ENCODE assay signal across 17 cellular contexts in the genomic region with DNA sequence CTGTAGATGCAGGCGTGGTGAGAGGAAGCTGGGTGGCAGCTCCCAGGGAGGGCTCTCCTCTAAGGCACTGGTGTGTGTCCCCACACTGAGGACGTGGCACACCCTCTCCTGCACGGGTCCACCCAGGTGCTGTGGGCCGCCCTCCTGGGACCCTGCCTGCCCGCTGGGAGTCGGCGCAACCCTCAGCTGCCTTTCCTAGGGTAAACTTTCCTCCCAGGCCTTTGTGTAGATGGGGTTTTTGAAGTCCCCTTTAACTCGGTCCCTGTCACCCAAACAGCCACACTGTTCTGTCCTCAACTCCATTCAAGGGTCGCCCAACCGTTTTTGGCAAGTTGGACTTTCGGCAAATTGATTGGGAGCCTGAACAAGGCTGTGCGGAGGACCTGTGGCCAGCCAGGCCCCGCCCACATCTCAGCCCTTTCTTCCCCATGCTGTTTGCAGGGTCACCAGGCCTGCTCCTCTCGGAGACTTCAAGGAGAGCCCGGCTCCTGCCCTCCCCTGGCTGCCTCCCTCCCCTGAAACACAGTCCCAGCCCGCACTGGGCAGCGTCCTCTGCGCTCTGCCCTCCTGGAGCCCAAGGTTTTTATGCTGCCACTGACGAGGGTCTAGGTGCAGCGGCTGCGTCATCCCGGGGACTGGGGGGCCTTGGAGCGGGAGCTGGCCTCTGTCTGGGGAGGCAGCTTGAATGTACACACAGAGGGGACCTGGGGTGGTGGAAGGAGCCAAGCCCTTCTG.
DNase-seq lines count a peak whose midpoint lies in the region; ATAC-seq, FAIRE-seq and TF ChIP-seq lines count a peak whose summit lies in the region.
"Had no signal": no experiment of that assay in that cellular context is flagged by ENCODE, and none has a peak within 500 bp of the region (broad histone marks: within the 10 kb centered on the region; RNA-seq: fewer than 3 reads in every experiment).

No MANE protein-coding gene starts in this region.

- H3K4me2 ChIP-seq in HepG2 (ENCODE audit: low read depth, low read length), result peak overlapping the region; percentile 90

- TF ChIP-seq EP300 in HepG2 (IDR thresholded peaks at IDR 0.05; ENCODE audit: low read depth in 2 of 2, low read length in 2 of 2) (no peak), HepG2 (CRISPR knock-in tag; IDR thresholded peaks at IDR 0.05; ENCODE audit: borderline replicate concordance) (no peak)

- peak overlapping the region in 4 of 5 experiments; percentile 22 to 83 (median 68) for H3K27ac Mint-ChIP-seq in brain
- H3K27ac Mint-ChIP-seq in stimulated activated naive CD8-positive, alpha-beta T cell treated with anti-CD3 and anti-CD28 coated beads, Interleukin-15, amount 100 ng/mL, for 72 hours, result no peak overlapping the region
- H3K27ac Mint-ChIP-seq: CD4-positive, CD25-positive, alpha-beta regulatory T cell had no signal

- peak; percentile 65 for DNase-seq in H7
- peak; percentile 8 for DNase-seq in HepG2 (ENCODE audit: low spot score)
- peak; percentile 10 for DNase-seq in superior temporal gyrus (ENCODE audit: extremely low spot score)
- DNase-seq in glomerular visceral epithelial cell (ENCODE audit: extremely low spot score), result no peak
- no peak for DNase-seq in stimulated activated naive CD8-positive, alpha-beta T cell treated with anti-CD3 and anti-CD28 coated beads, Interleukin-15, amount 100 ng/mL, for 72 hours
- DNase-seq: ACHN; AML-193; CD4-positive, CD25-positive, alpha-beta regulatory T cell; HCEC 1CT; NCI-H1417 treated with DMSO at 0.1 percent for 48 hours; NCI-H2029 treated with DMSO at 0.1 percent for 48 hours; NCI-H748 treated with DMSO at 0.1 percent for 48 hours had no signal

- no peak for FAIRE-seq in HepG2 (lab: Jason Lieb, UNC)
- FAIRE-seq: GM19239 had no signal

- intact Hi-C loops in HepG2 (cut with micrococcal nuclease; ENCODE audit: unreplicated experiment), result loop anchor here (1.0 kb wide), 1 partner anchor 8 kb away; no protein-coding TSS in a partner anchor

- no peak for TF ChIP-seq RAD21 in HepG2 (CRISPR knock-in tag; IDR thresholded peaks at IDR 0.05)

- H3K9ac ChIP-seq in HepG2 (ENCODE audit: insufficient read depth, low read depth, low read length), result peak overlapping the region; percentile 78

- CTCF ChIA-PET in HepG2 (lab: Yijun Ruan, JAX; ENCODE audit: low intra/inter-chr PET ratio, low total read pairs), result no interaction called here

- H3K36me3 ChIP-seq in H7 (replicated peaks; ENCODE audit: control insufficient read depth, insufficient read depth, low read length) (no peaks in the 10 kb centered on the region), HepG2 (replicated peaks in 1 of 2; ENCODE audit: control insufficient read depth in 1 of 2, insufficient read depth in 2 of 2, low read length in 2 of 2) (peaks cover 0 to 3% of the 10 kb centered on the region in 2 experiments; a peak in 3 of 5 replicates)
- H3K36me3 ChIP-seq: SJSA1 had no signal

- peak in 1 of 2 experiments; percentile 2; a peak in 1 of 4 replicates for TF ChIP-seq POLR2A in HepG2 (IDR thresholded peaks at IDR 0.05; ENCODE audit: insufficient read depth in 1 of 2, low read depth in 2 of 2, low read length in 2 of 2)

- H2AFZ ChIP-seq in HepG2 (ENCODE audit: low read length), result no peak overlapping the region

- POLR2A ChIA-PET in HepG2 (lab: Yijun Ruan, JAX), result interaction anchor here (1.2 to 4.7 kb wide), 4 partner anchors 8 to 13 kb away, joined by 3 to 56 read pairs (median 10); no protein-coding TSS in a partner anchor

- H3K36me3 Mint-ChIP-seq in brain, result no peaks in the 10 kb centered on the region
- H3K36me3 Mint-ChIP-seq: CD4-positive, CD25-positive, alpha-beta regulatory T cell had no signal

- TF ChIP-seq CTCF in brain (conservative IDR thresholded peaks at IDR 0.05) (no peak), HepG2 (CRISPR knock-in tag; IDR thresholded peaks at IDR 0.05) (no peak)

- peaks cover 55% of the 10 kb centered on the region for H3K4me1 Mint-ChIP-seq in brain
- no peaks in the 10 kb centered on the region for H3K4me1 Mint-ChIP-seq in stimulated activated naive CD8-positive, alpha-beta T cell treated with anti-CD3 and anti-CD28 coated beads, Interleukin-15, amount 100 ng/mL, for 72 hours
- H3K4me1 Mint-ChIP-seq: CD4-positive, CD25-positive, alpha-beta regulatory T cell had no signal

- no peak overlapping the region for H3K4me3 ChIP-seq in H7 (ENCODE audit: insufficient read depth, low read depth, low read length)
- peak overlapping the region in 1 of 3 experiments; percentile 66; a peak in 2 of 6 replicates for H3K4me3 ChIP-seq in HepG2 (replicated peaks in 1 of 3; ENCODE audit: insufficient read depth in 1 of 3, low read depth in 2 of 3, low read length in 3 of 3)
- H3K4me3 ChIP-seq: SJSA1 had no signal

- no peak overlapping the region for H3K4me3 Mint-ChIP-seq in brain
- no peak overlapping the region for H3K4me3 Mint-ChIP-seq in stimulated activated naive CD8-positive, alpha-beta T cell treated with anti-CD3 and anti-CD28 coated beads, Interleukin-15, amount 100 ng/mL, for 72 hours
- H3K4me3 Mint-ChIP-seq: CD4-positive, CD25-positive, alpha-beta regulatory T cell had no signal

- 67% methylated on average over 6 of the region's 23 CpGs for WGBS in HepG2 (ENCODE audit: low lambda C conversion rate)

- H3K9me3 Mint-ChIP-seq in brain, result no peaks in the 10 kb centered on the region
- H3K9me3 Mint-ChIP-seq in stimulated activated naive CD8-positive, alpha-beta T cell treated with anti-CD3 and anti-CD28 coated beads, Interleukin-15, amount 100 ng/mL, for 72 hours, result no peaks in the 10 kb centered on the region
- H3K9me3 Mint-ChIP-seq: CD4-positive, CD25-positive, alpha-beta regulatory T cell had no signal

- H3K4me1 ChIP-seq in HepG2 (ENCODE audit: insufficient read depth, low read length), result peaks cover 100% of the 10 kb centered on the region
- H3K4me1 ChIP-seq: SJSA1 had no signal

- H3K27me3 ChIP-seq in H7 (ENCODE audit: control insufficient read depth, insufficient read depth, low read length) (no peaks in the 10 kb centered on the region), HepG2 (ENCODE audit: control insufficient read depth in 1 of 2, insufficient read depth in 2 of 2, low read length in 2 of 2) (no peaks in the 10 kb centered on the region)
- H3K27me3 ChIP-seq: SJSA1 had no signal

- ATAC-seq in HepG2, result no peak
- no peak for ATAC-seq in GM19455 (IDR thresholded peaks at IDR 0.05; ENCODE audit: unreplicated experiment)
- ATAC-seq in stimulated activated naive CD8-positive, alpha-beta T cell treated with anti-CD3 and anti-CD28 coated beads, Interleukin-15, amount 100 ng/mL, for 72 hours, result no peak

- peaks cover 88% of the 10 kb centered on the region for H3K79me2 ChIP-seq in HepG2 (ENCODE audit: insufficient read depth, low read length)

- H3K27me3 Mint-ChIP-seq in brain, result no peaks in the 10 kb centered on the region
- no peaks in the 10 kb centered on the region for H3K27me3 Mint-ChIP-seq in stimulated activated naive CD8-positive, alpha-beta T cell treated with anti-CD3 and anti-CD28 coated beads, Interleukin-15, amount 100 ng/mL, for 72 hours
- H3K27me3 Mint-ChIP-seq: CD4-positive, CD25-positive, alpha-beta regulatory T cell had no signal

- H4K20me1 ChIP-seq in HepG2 (ENCODE audit: insufficient read depth, low read length), result peaks cover 2% of the 10 kb centered on the region; the same call in 1 of the 2 replicates

- H3K27ac ChIP-seq in HepG2 (ENCODE audit: extremely low read length, insufficient read depth, low read length), result peak overlapping the region; percentile 94
- H3K27ac ChIP-seq: RWPE1, SJSA1 had no signal

- no TSS peak for BruUV-seq in HepG2 (replicated peaks; lab: Mats Ljungman, UMichigan)

- no peaks in the 10 kb centered on the region for H3K9me3 ChIP-seq in HepG2 (ENCODE audit: low read length)
- H3K9me3 ChIP-seq: SJSA1 had no signal

- in situ Hi-C loops in HepG2 (cut with HindIII; ENCODE audit: extremely low pct_ligation_motif_present, low pct_unique_long_range_greater_than_20kb), result no loop called here

TF ChIP-seq in HepG2, 621 proteins besides CTCF, POLR2A, EP300 and RAD21 (continues in another document):
- no peak for TF ChIP-seq NFE2L2 (IDR thresholded peaks at IDR 0.05; ENCODE audit: low read length)
- peak; percentile 13; the same call in 1 of the 2 replicates for TF ChIP-seq MYC (CRISPR knock-in tag; IDR thresholded peaks at IDR 0.05; ENCODE audit: borderline replicate concordance)
- TF ChIP-seq GMEB2 (CRISPR knock-in tag; IDR thresholded peaks at IDR 0.05; ENCODE audit: low read depth), result no peak
- no peak for TF ChIP-seq FOXK2 (IDR thresholded peaks at IDR 0.05)
- TF ChIP-seq CREB3 (CRISPR knock-in tag; IDR thresholded peaks at IDR 0.05), result no peak
- TF ChIP-seq ZFP90 (CRISPR knock-in tag; IDR thresholded peaks at IDR 0.05; ENCODE audit: borderline replicate concordance), result no peak
- no peak for TF ChIP-seq CENPX (CRISPR knock-in tag; IDR thresholded peaks at IDR 0.05)
- TF ChIP-seq ZC3H13 (CRISPR knock-in tag; IDR thresholded peaks at IDR 0.05), result no peak
- no peak for TF ChIP-seq TCF7L2 (IDR thresholded peaks at IDR 0.05; ENCODE audit: low read depth, low read length)
- TF ChIP-seq MYNN (CRISPR knock-in tag; IDR thresholded peaks at IDR 0.05; ENCODE audit: low read depth), result no peak
- no peak for TF ChIP-seq KMT2B (CRISPR knock-in tag; IDR thresholded peaks at IDR 0.05)
- TF ChIP-seq GATA4 (IDR thresholded peaks at IDR 0.05; ENCODE audit: borderline replicate concordance, low read depth), result no peak
- TF ChIP-seq NFKB2 (CRISPR knock-in tag; IDR thresholded peaks at IDR 0.05; ENCODE audit: borderline replicate concordance), result 0 out of 2 replicates have a peak, but pooled peaks have one; percentile 29
- TF ChIP-seq ZNF724P (CRISPR knock-in tag; IDR thresholded peaks at IDR 0.05; ENCODE audit: borderline replicate concordance), result no peak

Comparison
In these comparisons a context has a peak if more than half of its experiments do, and no peak if none do; other contexts are left out.
1. DNase-seq: peak in H7 (single experiment), HepG2 (single experiment) and superior temporal gyrus (single experiment); none in glomerular visceral epithelial cell (single experiment) and stimulated activated naive CD8-positive, alpha-beta T cell treated with anti-CD3 and anti-CD28 coated beads, Interleukin-15, amount 100 ng/mL, for 72 hours (0 of 2).
2. H3K27ac Mint-ChIP-seq: peak in brain (4 of 5); none in stimulated activated naive CD8-positive, alpha-beta T cell treated with anti-CD3 and anti-CD28 coated beads, Interleukin-15, amount 100 ng/mL, for 72 hours (0 of 2).